In genomic region chr1:33126411-33127000, GRCh38 we compare ENCODE assay signal across 8 cellular contexts. TPM values are rescaled to one million over a fixed set of nuclear protein-coding genes. Genes with fewer than 3 reads are reported as not detected.
DNase-seq lines count a peak whose midpoint lies in the region.

No MANE protein-coding gene starts in this region.

- peak overlapping the region; percentile 96 for H3K4me3 Mint-ChIP-seq in T-helper 2 cell treated with Interferon-gamma antibody and Interleukin-4, amounts not matched to agents 5 μg/mL and 100 μg/mL, for 36 hours

- no peak for DNase-seq in T-helper 2 cell treated with Interferon-gamma antibody and Interleukin-4, amounts not matched to agents 5 μg/mL and 100 μg/mL, for 36 hours (ENCODE audit: low spot score)
- DNase-seq in T-helper 2 cell (no peak), adipocyte (ENCODE audit: low read depth) (no peak), NCI-H1092 treated with DMSO at 0.1 percent for 48 hours (lab: John Stamatoyannopoulos, UW) (no peak), NCI-H187 treated with DMSO at 0.1 percent for 48 hours (lab: John Stamatoyannopoulos, UW) (no peak)
- DNase-seq in stimulated activated naive CD4-positive, alpha-beta T cell (lab: John Stamatoyannopoulos, UW) = no peak

- H3K36me3 Mint-ChIP-seq in T-helper 2 cell treated with Interferon-gamma antibody and Interleukin-4, amounts not matched to agents 5 μg/mL and 100 μg/mL, for 36 hours (ENCODE audit: low read depth) = peaks cover 31% of the 10 kb centered on the region

- H3K36me3 ChIP-seq in adipocyte (ENCODE audit: control insufficient read depth, insufficient read depth, low read length, severe bottlenecking) = no peaks in the 10 kb centered on the region

- no peaks in the 10 kb centered on the region for H3K27me3 ChIP-seq in adipocyte (replicated peaks; ENCODE audit: control insufficient read depth, insufficient read depth, low read length)
- H3K27me3 ChIP-seq in layer of hippocampus (ENCODE audit: control insufficient read depth, insufficient read depth, low read length) = no peaks in the 10 kb centered on the region

- H3K9me3 Mint-ChIP-seq in T-helper 2 cell treated with Interferon-gamma antibody and Interleukin-4, amounts not matched to agents 5 μg/mL and 100 μg/mL, for 36 hours = no peaks in the 10 kb centered on the region

- no peaks in the 10 kb centered on the region for H3K27me3 Mint-ChIP-seq in T-helper 2 cell treated with Interferon-gamma antibody and Interleukin-4, amounts not matched to agents 5 μg/mL and 100 μg/mL, for 36 hours (ENCODE audit: low read depth)

- H3K9me3 ChIP-seq in adipocyte (ENCODE audit: control insufficient read depth, low read length) = no peaks in the 10 kb centered on the region

- peak overlapping the region; percentile 93 for H3K4me3 ChIP-seq in adipocyte (ENCODE audit: low read length)

- H3K9ac ChIP-seq in adipocyte (ENCODE audit: low read length) = peak overlapping the region; percentile 94

- H3K4me1 ChIP-seq in adipocyte (ENCODE audit: control insufficient read depth, insufficient read depth, low read length) = peaks cover 13% of the 10 kb centered on the region

- H3K4me1 Mint-ChIP-seq in T-helper 2 cell treated with Interferon-gamma antibody and Interleukin-4, amounts not matched to agents 5 μg/mL and 100 μg/mL, for 36 hours (ENCODE audit: low read depth) = peaks cover 43% of the 10 kb centered on the region

- H3K27ac Mint-ChIP-seq in T-helper 2 cell treated with Interferon-gamma antibody and Interleukin-4, amounts not matched to agents 5 μg/mL and 100 μg/mL, for 36 hours = peak overlapping the region; percentile 96

- H3K27ac ChIP-seq in layer of hippocampus (ENCODE audit: low read depth, low read length) (peak overlapping the region; percentile 88), temporal lobe (ENCODE audit: low read depth, low read length) (peak overlapping the region; percentile 91)

RNA-seq across cellular contexts. Expression of gene AZIN2, which starts 45.6 kb away (rescaled TPM):
- 17.7 TPM for total RNA-seq in temporal lobe

RNA-seq across cellular contexts. Expression of gene TRIM62, which starts 55.3 kb away (rescaled TPM):
- total RNA-seq in temporal lobe = 6.1 TPM
